ENCODE assay signal across 21 cellular contexts in genomic region chr2:236040600-236041328, GRCh38.
"Had no signal": no experiment of that assay in that cellular context is flagged by ENCODE, and none has a peak within 500 bp of the region (broad histone marks: within the 10 kb centered on the region; RNA-seq: fewer than 3 reads in every experiment).

No MANE protein-coding gene starts in this region.

- H3K27ac Mint-ChIP-seq: activated B cell treated with CpG ODN at 0.5 μM for 24 hours; activated CD4-positive, alpha-beta memory T cell treated with anti-CD3 and anti-CD28 coated beads for 36 hours; activated CD8-positive, alpha-beta memory T cell treated with anti-CD3 and anti-CD28 coated beads, Interleukin-2, amount 10 ng/mL, durations not matched to agents 7 days and 5 days; activated T-helper 17 cell treated with anti-CD3 and anti-CD28 coated beads, Interleukin-2, amount 50 U/mL, for 72 hours; nephron; stimulated activated naive B cell treated with anti-CD40 and anti-IgM and Interleukin-4, amounts not matched to agents 10 μg/mL and 1 μg/mL and 100 μg/mL, for 72 hours; T-helper 2 cell treated with Interferon-gamma antibody and Interleukin-4, amounts not matched to agents 5 μg/mL and 100 μg/mL, for 36 hours had no signal

- H3K4me1 ChIP-seq: thyroid gland, vagina had no signal

- H3K36me3 Mint-ChIP-seq: activated CD4-positive, alpha-beta memory T cell treated with anti-CD3 and anti-CD28 coated beads for 36 hours; activated CD8-positive, alpha-beta memory T cell treated with anti-CD3 and anti-CD28 coated beads, Interleukin-2, amount 10 ng/mL, durations not matched to agents 7 days and 5 days; stimulated activated naive B cell treated with anti-CD40 and anti-IgM and Interleukin-4, amounts not matched to agents 10 μg/mL and 1 μg/mL and 100 μg/mL, for 72 hours had no signal

- H3K4me3 ChIP-seq: coronary artery, thyroid gland, vagina had no signal

- H3K27ac ChIP-seq: brain microvascular endothelial cell, coronary artery, thyroid gland, vagina had no signal

- H3K36me3 ChIP-seq: brain microvascular endothelial cell, vagina had no signal

- H3K4me1 Mint-ChIP-seq: activated B cell treated with CpG ODN at 0.5 μM for 24 hours; activated CD8-positive, alpha-beta memory T cell treated with anti-CD3 and anti-CD28 coated beads, Interleukin-2, amount 10 ng/mL, durations not matched to agents 7 days and 5 days; activated T-helper 17 cell treated with anti-CD3 and anti-CD28 coated beads, Interleukin-2, amount 50 U/mL, for 72 hours; nephron; stimulated activated naive B cell treated with anti-CD40 and anti-IgM and Interleukin-4, amounts not matched to agents 10 μg/mL and 1 μg/mL and 100 μg/mL, for 72 hours had no signal

- DNase-seq: activated B cell treated with CpG ODN at 0.5 μM for 24 hours; activated CD4-positive, alpha-beta memory T cell treated with anti-CD3 and anti-CD28 coated beads for 36 hours; activated CD4-positive, alpha-beta T cell treated with anti-CD3 and anti-CD28 coated beads for 4 hours; activated CD8-positive, alpha-beta memory T cell treated with anti-CD3 and anti-CD28 coated beads, Interleukin-2, amount 10 ng/mL, durations not matched to agents 7 days and 5 days; activated naive CD4-positive, alpha-beta T cell; activated T-cell treated with anti-CD3 and anti-CD28 coated beads, Interleukin-2, amount 50 U/mL, for 1 hour; anterior cingulate cortex; brain microvascular endothelial cell; glutamatergic neuron; hypothalamus; islet precursor cell; mesendoderm; occipital lobe; retina; stimulated activated naive B cell treated with anti-CD40 and anti-IgM and Interleukin-4, amounts not matched to agents 10 μg/mL and 1 μg/mL and 100 μg/mL, for 72 hours; thyroid gland had no signal

- H3K9me3 ChIP-seq: thyroid gland, vagina had no signal

- H3K9me3 Mint-ChIP-seq: activated B cell treated with CpG ODN at 0.5 μM for 24 hours; activated CD4-positive, alpha-beta memory T cell treated with anti-CD3 and anti-CD28 coated beads for 36 hours; activated T-helper 17 cell treated with anti-CD3 and anti-CD28 coated beads, Interleukin-2, amount 50 U/mL, for 72 hours; nephron; stimulated activated naive B cell treated with anti-CD40 and anti-IgM and Interleukin-4, amounts not matched to agents 10 μg/mL and 1 μg/mL and 100 μg/mL, for 72 hours; T-helper 2 cell treated with Interferon-gamma antibody and Interleukin-4, amounts not matched to agents 5 μg/mL and 100 μg/mL, for 36 hours had no signal

- H3K27me3 Mint-ChIP-seq: activated B cell treated with CpG ODN at 0.5 μM for 24 hours; activated CD8-positive, alpha-beta memory T cell treated with anti-CD3 and anti-CD28 coated beads, Interleukin-2, amount 10 ng/mL, durations not matched to agents 7 days and 5 days had no signal

- ATAC-seq: activated CD8-positive, alpha-beta memory T cell treated with anti-CD3 and anti-CD28 coated beads, Interleukin-2, amount 10 ng/mL, durations not matched to agents 7 days and 5 days; activated T-helper 17 cell treated with anti-CD3 and anti-CD28 coated beads, Interleukin-2, amount 50 U/mL, for 72 hours; stimulated activated naive B cell treated with anti-CD40 and anti-IgM and Interleukin-4, amounts not matched to agents 10 μg/mL and 1 μg/mL and 100 μg/mL, for 72 hours had no signal

- H3K27me3 ChIP-seq: brain microvascular endothelial cell, thyroid gland, vagina had no signal

- H3K4me3 Mint-ChIP-seq: activated B cell treated with CpG ODN at 0.5 μM for 24 hours; activated CD4-positive, alpha-beta memory T cell treated with anti-CD3 and anti-CD28 coated beads for 36 hours; activated CD8-positive, alpha-beta memory T cell treated with anti-CD3 and anti-CD28 coated beads, Interleukin-2, amount 10 ng/mL, durations not matched to agents 7 days and 5 days; activated T-helper 17 cell treated with anti-CD3 and anti-CD28 coated beads, Interleukin-2, amount 50 U/mL, for 72 hours; nephron; stimulated activated naive B cell treated with anti-CD40 and anti-IgM and Interleukin-4, amounts not matched to agents 10 μg/mL and 1 μg/mL and 100 μg/mL, for 72 hours; T-helper 2 cell treated with Interferon-gamma antibody and Interleukin-4, amounts not matched to agents 5 μg/mL and 100 μg/mL, for 36 hours had no signal
